10 cellular contexts compared by ENCODE assay signal in genomic region chr2:239644016-239644415, GRCh38.
DNase-seq lines count a peak whose midpoint lies in the region; ATAC-seq and TF ChIP-seq lines count a peak whose summit lies in the region.
"Had no signal": no experiment of that assay in that cellular context is flagged by ENCODE, and none has a peak within 500 bp of the region (broad histone marks: within the 10 kb centered on the region; RNA-seq: fewer than 3 reads in every experiment).

No MANE protein-coding gene starts in this region.

- H3K4me1 ChIP-seq in RWPE2 (ENCODE audit: insufficient read depth, poor library complexity, severe bottlenecking) (no peaks in the 10 kb centered on the region), trophoblast cell (ENCODE audit: control insufficient read depth in 1 of 2, insufficient read depth in 2 of 2, low read length in 2 of 2) (no peaks in the 10 kb centered on the region)

- peaks cover 5% of the 10 kb centered on the region for H3K27me3 ChIP-seq in RWPE2 (ENCODE audit: insufficient read depth, poor library complexity, severe bottlenecking)
- no peaks in the 10 kb centered on the region for H3K27me3 ChIP-seq in trophoblast cell (ENCODE audit: insufficient read depth, low read length)

- no peaks in the 10 kb centered on the region for H3K79me1 ChIP-seq in trophoblast cell (ENCODE audit: low read length)

- no peak overlapping the region for H3K4ac ChIP-seq in trophoblast cell (ENCODE audit: low read depth, low read length)

- H2BK5ac ChIP-seq in trophoblast cell (ENCODE audit: low read depth, low read length, poor library complexity) = no peak overlapping the region

- no peak overlapping the region for H2AK5ac ChIP-seq in trophoblast cell (ENCODE audit: low read length)

- no peak overlapping the region for H2BK120ac ChIP-seq in trophoblast cell (ENCODE audit: insufficient read depth, low read length, poor library complexity)

- no peak overlapping the region for H3K27ac ChIP-seq in RWPE2 (ENCODE audit: poor library complexity, severe bottlenecking)
- no peak overlapping the region for H3K27ac ChIP-seq in trophoblast cell (ENCODE audit: low read depth, low read length)
- H3K27ac ChIP-seq: KMS-11 had no signal

- no peak overlapping the region for H3K18ac ChIP-seq in trophoblast cell (ENCODE audit: low read length)

- H3K14ac ChIP-seq in trophoblast cell (ENCODE audit: low read length) = no peak overlapping the region

- H4K91ac ChIP-seq in trophoblast cell (ENCODE audit: low read depth, low read length) = no peak overlapping the region

- H3K9me3 ChIP-seq in RWPE2 (ENCODE audit: severe bottlenecking) (no peaks in the 10 kb centered on the region), trophoblast cell (ENCODE audit: insufficient read depth, low read depth, low read length) (peaks cover 23% of the 10 kb centered on the region)

- H3K4me3 ChIP-seq in RWPE2 (ENCODE audit: severe bottlenecking) = no peak overlapping the region
- H3K4me3 ChIP-seq in fibroblast of mammary gland (ENCODE audit: control insufficient read depth, low read depth, low read length) = no peak overlapping the region
- peak overlapping the region; percentile 37 for H3K4me3 ChIP-seq in trophoblast cell (ENCODE audit: low read depth, low read length)

- DNase-seq in activated CD8-positive, alpha-beta memory T cell treated with anti-CD3 and anti-CD28 coated beads, Interleukin-2, amount 50 U/mL, for 48 hours = peak; percentile 50
- no peak for DNase-seq in activated CD8-positive, alpha-beta memory T cell treated with anti-CD3 and anti-CD28 coated beads for 24 hours
- no peak for DNase-seq in RWPE2 (ENCODE audit: low spot score)
- DNase-seq in fibroblast of mammary gland (ENCODE audit: low read depth) = peak; percentile 26
- DNase-seq in trophoblast cell = peak; percentile 9
- no peak for DNase-seq in HK-2 (ENCODE audit: unreplicated experiment)
- DNase-seq: activated B cell treated with CpG ODN at 0.5 μM for 24 hours had no signal

- no peak overlapping the region for H4K8ac ChIP-seq in trophoblast cell (ENCODE audit: low read depth, low read length)

- no peak overlapping the region for H3K9ac ChIP-seq in trophoblast cell (ENCODE audit: low read length)
- H3K9ac ChIP-seq: KMS-11 had no signal

- H3K4me2 ChIP-seq in trophoblast cell (ENCODE audit: low read length) = no peak overlapping the region
- H3K4me2 ChIP-seq: KMS-11 had no signal

- TF ChIP-seq CTCF in RWPE2 (IDR thresholded peaks at IDR 0.05; ENCODE audit: poor library complexity, severe bottlenecking) = no peak
- TF ChIP-seq CTCF in fibroblast of mammary gland (conservative IDR thresholded peaks at IDR 0.05; ENCODE audit: control insufficient read depth, insufficient read depth, low read depth, low read length) = no peak

- H3K23ac ChIP-seq in trophoblast cell (ENCODE audit: low read length) = peak overlapping the region; percentile 44

- H2AFZ ChIP-seq in trophoblast cell (ENCODE audit: insufficient read depth, low read length, poor library complexity) = no peak overlapping the region

- no peak overlapping the region for H4K12ac ChIP-seq in trophoblast cell (ENCODE audit: low read depth, low read length)

- H3K79me2 ChIP-seq in trophoblast cell (ENCODE audit: control insufficient read depth, insufficient read depth, low read length, poor library complexity) = no peaks in the 10 kb centered on the region

- WGBS in trophoblast cell (ENCODE audit: extremely low coverage, insufficient coverage, insufficient read length) = 100% methylated on average over 3 of the region's 7 CpGs

- no peak overlapping the region for H2BK12ac ChIP-seq in trophoblast cell (ENCODE audit: low read length)

- ATAC-seq in RWPE2 (ENCODE audit: low read depth) = peak; percentile 55; the same call in 1 of the 3 replicates
- ATAC-seq in HG03432 (IDR thresholded peaks at IDR 0.05; ENCODE audit: unreplicated experiment) = no peak
- ATAC-seq in HG03460 (IDR thresholded peaks at IDR 0.05; ENCODE audit: unreplicated experiment) = no peak

- no peaks in the 10 kb centered on the region for H3K36me3 ChIP-seq in RWPE2 (ENCODE audit: low read depth)
- no peaks in the 10 kb centered on the region for H3K36me3 ChIP-seq in trophoblast cell (ENCODE audit: control insufficient read depth in 1 of 2, insufficient read depth in 2 of 2, low read length in 2 of 2)

Comparison
In these comparisons a context has a peak if more than half of its experiments do, and no peak if none do; other contexts are left out.
1. DNase-seq: peak in activated CD8-positive, alpha-beta memory T cell treated with anti-CD3 and anti-CD28 coated beads, Interleukin-2, amount 50 U/mL, for 48 hours (single experiment), fibroblast of mammary gland (single experiment) and trophoblast cell (2 of 2); none in activated CD8-positive, alpha-beta memory T cell treated with anti-CD3 and anti-CD28 coated beads for 24 hours (single experiment), RWPE2 (single experiment) and HK-2 (single experiment).